Comparison of ENCODE assay signal across 8 cellular contexts in genomic region chr5:132410451-132411381, GRCh38. TPM values are rescaled to one million over a fixed set of nuclear protein-coding genes. Genes with fewer than 3 reads are reported as not detected.
DNase-seq lines count a peak whose midpoint lies in the region; ATAC-seq and TF ChIP-seq lines count a peak whose summit lies in the region.

No MANE protein-coding gene starts in this region.

- H3K27me3 ChIP-seq in CD4-positive, alpha-beta memory T cell (ENCODE audit: insufficient read depth, low read length) = no peaks in the 10 kb centered on the region
- H3K27me3 ChIP-seq in mononuclear cell (ENCODE audit: insufficient read depth, low read length) = no peaks in the 10 kb centered on the region

- H3K27me3 Mint-ChIP-seq in CD4-positive, alpha-beta memory T cell = no peaks in the 10 kb centered on the region
- H3K27me3 Mint-ChIP-seq in endothelial cell (ENCODE audit: unreplicated experiment) = peaks cover 1% of the 10 kb centered on the region

- H3K27ac Mint-ChIP-seq in CD4-positive, alpha-beta memory T cell = peak overlapping the region; percentile 99 to 100 (median 99)
- no peak overlapping the region for H3K27ac Mint-ChIP-seq in endothelial cell (ENCODE audit: unreplicated experiment)

- POLR2A ChIA-PET in CD4-positive, alpha-beta memory T cell (lab: Charles Lee; ENCODE audit: partially characterized antibody) = interaction anchor here (0.7 to 8.6 kb wide), 25 partner anchors 10 to 456 kb away, joined by 3 to 592 read pairs (median 11); partner anchors contain the start of genes CCNI2, GDF9, IRF1 and KIF3A

- peak; percentile 72 for TF ChIP-seq CTCF in endothelial cell (IDR thresholded peaks at IDR 0.05; ENCODE audit: unreplicated experiment)

- H3K4me3 Mint-ChIP-seq in CD4-positive, alpha-beta memory T cell = peak overlapping the region; percentile 91 to 99 (median 99)
- peak overlapping the region; percentile 86 for H3K4me3 Mint-ChIP-seq in endothelial cell (ENCODE audit: unreplicated experiment)

- peak overlapping the region; percentile 86 to 95 for H3K4me3 ChIP-seq in CD4-positive, alpha-beta memory T cell (ENCODE audit: low read length in 2 of 2)
- peak overlapping the region; percentile 85 for H3K4me3 ChIP-seq in mononuclear cell (ENCODE audit: low read length)

- H3K9me3 ChIP-seq in CD4-positive, alpha-beta memory T cell (ENCODE audit: control insufficient read depth in 1 of 2, low read length in 2 of 2) = no peaks in the 10 kb centered on the region
- no peaks in the 10 kb centered on the region for H3K9me3 ChIP-seq in mononuclear cell (ENCODE audit: low read depth, low read length)

- peaks cover 61 to 92% (median 75%) of the 10 kb centered on the region in 4 donors for H3K4me1 Mint-ChIP-seq in CD4-positive, alpha-beta memory T cell
- peaks cover 3% of the 10 kb centered on the region for H3K4me1 Mint-ChIP-seq in endothelial cell (ENCODE audit: unreplicated experiment)

- CTCF ChIA-PET in CD4-positive, alpha-beta memory T cell (lab: Charles Lee; ENCODE audit: partially characterized antibody) = interaction anchor here (0.9 to 9.6 kb wide), 19 partner anchors 10 to 90 kb away, joined by 3 to 141 read pairs (median 8); partner anchors contain the start of gene IRF1

- peak overlapping the region; percentile 99 for H3K27ac ChIP-seq in CD4-positive, alpha-beta memory T cell (ENCODE audit: low read depth, low read length)

- peaks cover 78% of the 10 kb centered on the region for H3K4me1 ChIP-seq in CD4-positive, alpha-beta memory T cell (ENCODE audit: insufficient read depth, low read length)
- peaks cover 65% of the 10 kb centered on the region for H3K4me1 ChIP-seq in mononuclear cell (ENCODE audit: insufficient read depth, low read length)

- H3K9me3 Mint-ChIP-seq in CD4-positive, alpha-beta memory T cell = peaks cover 0 to 4% (median 0%) of the 10 kb centered on the region in 8 donors
- H3K9me3 Mint-ChIP-seq in endothelial cell (ENCODE audit: unreplicated experiment) = no peaks in the 10 kb centered on the region

- H3K36me3 ChIP-seq in CD4-positive, alpha-beta memory T cell (ENCODE audit: insufficient read depth, low read length) = no peaks in the 10 kb centered on the region

- H3K36me3 Mint-ChIP-seq in CD4-positive, alpha-beta memory T cell = peaks cover 7 to 31% of the 10 kb centered on the region in 2 donors
- H3K36me3 Mint-ChIP-seq in endothelial cell (ENCODE audit: low read depth, unreplicated experiment) = no peaks in the 10 kb centered on the region

- ATAC-seq in HG03439 (IDR thresholded peaks at IDR 0.05; ENCODE audit: unreplicated experiment) = peak; percentile 74

- intact Hi-C loops in CD4-positive, alpha-beta memory T cell (cut with micrococcal nuclease) = loop anchor here (1.0 to 2.0 kb wide), 5 partner anchors 9 to 80 kb away; partner anchors contain the start of gene IRF1

- DNase-seq in CD4-positive, alpha-beta memory T cell = peak; percentile 84 to 91 (median 86)
- DNase-seq in GM19240 (ENCODE audit: insufficient read length, low spot score) (peak; percentile 52), NOMO-1 (lab: John Stamatoyannopoulos, UW; ENCODE audit: unreplicated experiment in 2 of 2) (peak; percentile 63 to 86), endothelial cell (ENCODE audit: low spot score) (peak; percentile 90)
- DNase-seq in activated CD8-positive, alpha-beta memory T cell treated with anti-CD3 and anti-CD28 coated beads, Interleukin-2, amount 50 U/mL, for 1 hour (ENCODE audit: extremely low read depth) = peak; percentile 37
- peak; percentile 72 to 74 for DNase-seq in stimulated activated CD8-positive, alpha-beta memory T cell treated with anti-CD3 and anti-CD28 coated beads, Interleukin-4, amount 100 ng/mL, for 4 hours (ENCODE audit: low read depth in 2 of 2, low spot score in 1 of 2)

RNA-seq across cellular contexts. Expression of gene SLC22A5, which starts 41.2 kb away (rescaled TPM):
- total RNA-seq in CD4-positive, alpha-beta memory T cell = 1 to 10 TPM; 8.9 to 10.0 TPM
- 1 to 10 TPM; 1.9 to 2.9 TPM for polyA plus RNA-seq in CD4-positive, alpha-beta memory T cell
- total RNA-seq in endothelial cell (ENCODE audit: unreplicated experiment) = 1.2 TPM
- total RNA-seq in mononuclear cell = 2.2 TPM

Comparison
In these comparisons a context has a peak if more than half of its experiments do, and no peak if none do; other contexts are left out.
1. Peak in every context shown above with its lines: DNase-seq, ATAC-seq, H3K4me3 ChIP-seq and H3K27ac ChIP-seq.
2. DNase-seq: peak in every context shown above with its lines; median percentile 90 in endothelial cell; 86 in CD4-positive, alpha-beta memory T cell; 74 in NOMO-1; 73 in stimulated activated CD8-positive, alpha-beta memory T cell treated with anti-CD3 and anti-CD28 coated beads, Interleukin-4, amount 100 ng/mL, for 4 hours; 52 in GM19240; 37 in activated CD8-positive, alpha-beta memory T cell treated with anti-CD3 and anti-CD28 coated beads, Interleukin-2, amount 50 U/mL, for 1 hour.